ENCODE assay signal across 9 cellular contexts in genomic region chr18:61892683-61893303, GRCh38. TPM values are rescaled to one million over a fixed set of nuclear protein-coding genes. Genes with fewer than 3 reads are reported as not detected.
A peak's percentile ranks its signal among the peaks of the same experiment; 100 is the strongest.
DNase-seq lines count a peak whose midpoint lies in the region; ATAC-seq, FAIRE-seq and TF ChIP-seq lines count a peak whose summit lies in the region.
"Had no signal": no experiment of that assay in that cellular context is flagged by ENCODE, and none has a peak within 500 bp of the region (broad histone marks: within the 10 kb centered on the region; RNA-seq: fewer than 3 reads in every experiment).

TSS of gene RNF152 (minus strand) at chr18:61893007. CDS start at chr18:61816463, 76,544 bp downstream.

- in situ Hi-C loops in GM12878 (cut with MboI), result no loop called here

- intact Hi-C loops in GM12878 (cut with micrococcal nuclease; ENCODE audit: unreplicated experiment), result no loop called here

- TF ChIP-seq POLR2A in GM12878 (IDR thresholded peaks at IDR 0.05; ENCODE audit: low read depth, low read length), result no peak

- DNase-seq in GM12878 (ENCODE audit: low read depth, low spot score), result no peak
- DNase-seq in hepatocyte (ENCODE audit: low spot score), result peak; percentile 61
- DNase-seq in MV-4-11 (lab: John Stamatoyannopoulos, UW), result no peak

- TF ChIP-seq RAD21 in GM12878 (IDR thresholded peaks at IDR 0.05; ENCODE audit: insufficient read depth, low read depth, low read length), result no peak

- H3K4me2 ChIP-seq in OCI-LY1 (ENCODE audit: low read length), result peak within 1 kb of the TSS; percentile 88
- peak within 1 kb of the TSS; percentile 84 for H3K4me2 ChIP-seq in GM12878 (ENCODE audit: control insufficient read depth, insufficient read depth)
- peak within 1 kb of the TSS; percentile 97 for H3K4me2 ChIP-seq in hepatocyte

- H3K4me1 ChIP-seq in OCI-LY1 (ENCODE audit: insufficient read depth, low read length, severe bottlenecking), result peaks cover 10% of the 10 kb centered on the region
- no peaks in the 10 kb centered on the region; the same call in 1 of the 2 replicates for H3K4me1 ChIP-seq in GM12878 (ENCODE audit: control insufficient read depth, insufficient read depth, low read length)
- peaks cover 21% of the 10 kb centered on the region for H3K4me1 ChIP-seq in hepatocyte (ENCODE audit: insufficient read depth)
- H3K4me1 ChIP-seq in rectal smooth muscle tissue (ENCODE audit: control insufficient read depth, insufficient read depth, low read length), result peaks cover 9% of the 10 kb centered on the region

- no peaks in the 10 kb centered on the region for H3K9me3 ChIP-seq in OCI-LY1 (ENCODE audit: low read length)
- H3K9me3 ChIP-seq in GM12878 (replicated peaks; ENCODE audit: control insufficient read depth, insufficient read depth, low read length), result no peaks in the 10 kb centered on the region; the same call in 2 of the 3 replicates
- no peaks in the 10 kb centered on the region for H3K9me3 ChIP-seq in hepatocyte (ENCODE audit: low read depth)

- no peaks in the 10 kb centered on the region for H3K36me3 ChIP-seq in OCI-LY1 (ENCODE audit: insufficient read depth, low read length)
- no peaks in the 10 kb centered on the region for H3K36me3 ChIP-seq in GM12878 (ENCODE audit: control insufficient read depth in 2 of 2, insufficient read depth in 2 of 2, low read length in 1 of 2)
- H3K36me3 ChIP-seq in hepatocyte (replicated peaks; ENCODE audit: insufficient read depth, low read depth), result no peaks in the 10 kb centered on the region
- peaks cover 2% of the 10 kb centered on the region for H3K36me3 ChIP-seq in rectal smooth muscle tissue (ENCODE audit: control insufficient read depth, insufficient read depth, low read length)

- H3K9ac ChIP-seq in OCI-LY1 (ENCODE audit: low read length) (peak within 1 kb of the TSS; percentile 52; the same call in 1 of the 2 replicates), GM12878 (ENCODE audit: control insufficient read depth, insufficient read depth, low read length) (no peak within 1 kb of the TSS), rectal smooth muscle tissue (ENCODE audit: low read length) (peak within 1 kb of the TSS; percentile 10)

- H3K27ac ChIP-seq in OCI-LY1 (ENCODE audit: low read depth, low read length, poor library complexity, severe bottlenecking) (no peak within 1 kb of the TSS), GM12878 (ENCODE audit: control insufficient read depth, insufficient read depth) (no peak within 1 kb of the TSS), hepatocyte (peak within 1 kb of the TSS; percentile 83), rectal smooth muscle tissue (ENCODE audit: low read depth, low read length) (no peak within 1 kb of the TSS)

- SMC1A ChIA-PET in GM12878 (lab: Charles Lee; ENCODE audit: uncharacterized antibody, unreplicated experiment), result no interaction called here

- no peak for TF ChIP-seq EP300 in GM12878 (IDR thresholded peaks at IDR 0.05; ENCODE audit: borderline replicate concordance in 1 of 2, control insufficient read depth in 1 of 2, low read depth in 2 of 2, low read length in 2 of 2)

- CTCF ChIA-PET in GM12878 (lab: Yijun Ruan, JAX), result no interaction called here

- WGBS in GM12878 (ENCODE audit: insufficient coverage, insufficient replicate concordance, low lambda C conversion rate, missing lambda C conversion rate), result 26% methylated on average over 28 of the region's 28 CpGs
- 7% methylated on average over 26 of the region's 28 CpGs for WGBS in hepatocyte (ENCODE audit: low lambda C conversion rate, missing lambda C conversion rate)

- BruUV-seq in GM12878 (replicated peaks; lab: Mats Ljungman, UMichigan), result no TSS peak

- RAD21 ChIA-PET in GM12878 (lab: Charles Lee; ENCODE audit: unreplicated experiment), result no interaction called here

- H3F3A ChIP-seq in OCI-LY1 (ENCODE audit: insufficient read depth, low read length), result no peaks in the 10 kb centered on the region

- peak; percentile 1 for ATAC-seq in GM19023 (IDR thresholded peaks at IDR 0.05; ENCODE audit: unreplicated experiment)
- ATAC-seq in GM12878, result no peak; the same call in 2 of the 3 replicates
- no peak for ATAC-seq in HG03469 (IDR thresholded peaks at IDR 0.05; ENCODE audit: unreplicated experiment)
- ATAC-seq in HG03095 (IDR thresholded peaks at IDR 0.05; ENCODE audit: unreplicated experiment), result no peak

- no peak within 1 kb of the TSS for H2AFZ ChIP-seq in OCI-LY1 (ENCODE audit: low read length)
- H2AFZ ChIP-seq in GM12878 (ENCODE audit: control insufficient read depth, low read depth, low read length), result no peak within 1 kb of the TSS
- peak within 1 kb of the TSS; percentile 98 for H2AFZ ChIP-seq in hepatocyte

- H3K4me3 ChIP-seq in OCI-LY1 (ENCODE audit: low read depth, low read length, poor library complexity, severe bottlenecking) (peak within 1 kb of the TSS; percentile 67), GM12878 (peak within 1 kb of the TSS; percentile 64; the same call in 1 of the 2 replicates), hepatocyte (peak within 1 kb of the TSS; percentile 99), rectal smooth muscle tissue (ENCODE audit: low read length) (peak within 1 kb of the TSS; percentile 79)

- H3K9me2 ChIP-seq in OCI-LY1 (ENCODE audit: low read depth, low read length), result no peaks in the 10 kb centered on the region
- H3K9me2 ChIP-seq in hepatocyte (replicated peaks; ENCODE audit: insufficient read depth), result no peaks in the 10 kb centered on the region

- POLR2A ChIA-PET in GM12878 (lab: Charles Lee), result no interaction called here

- H4K20me1 ChIP-seq in OCI-LY1 (ENCODE audit: insufficient read depth, low read length) (no peaks in the 10 kb centered on the region), GM12878 (ENCODE audit: control insufficient read depth, insufficient read depth) (no peaks in the 10 kb centered on the region), hepatocyte (ENCODE audit: insufficient read depth, poor library complexity, severe bottlenecking) (no peaks in the 10 kb centered on the region)

- TF ChIP-seq CTCF in OCI-LY1 (IDR thresholded peaks at IDR 0.05; ENCODE audit: low read length) (no peak), GM12878 (IDR thresholded peaks at IDR 0.05 in 2 of 3, conservative IDR thresholded peaks at IDR 0.05 in 1 of 3; ENCODE audit: control insufficient read depth in 2 of 3, extremely low read depth in 1 of 3, insufficient read depth in 1 of 3, low read depth in 3 of 3, low read length in 3 of 3) (no peak), hepatocyte (IDR thresholded peaks at IDR 0.05; ENCODE audit: poor library complexity) (peak; percentile 23)

- H3K79me2 ChIP-seq in OCI-LY1 (ENCODE audit: insufficient read depth, low read length), result no peaks in the 10 kb centered on the region
- H3K79me2 ChIP-seq in GM12878 (ENCODE audit: control insufficient read depth, insufficient read depth, low read length), result no peaks in the 10 kb centered on the region
- peaks cover 36% of the 10 kb centered on the region for H3K79me2 ChIP-seq in hepatocyte

- FAIRE-seq in GM12878 (lab: Jason Lieb, UNC), result no peak
- FAIRE-seq: TTC549 had no signal

- H3K27me3 ChIP-seq in OCI-LY1 (ENCODE audit: insufficient read depth, low read length), result no peaks in the 10 kb centered on the region
- H3K27me3 ChIP-seq in GM12878 (replicated peaks in 1 of 2; ENCODE audit: control insufficient read depth in 2 of 2, insufficient read depth in 2 of 2, low read length in 1 of 2), result peaks cover 7 to 22% of the 10 kb centered on the region in 2 experiments
- H3K27me3 ChIP-seq in hepatocyte, result no peaks in the 10 kb centered on the region
- no peaks in the 10 kb centered on the region for H3K27me3 ChIP-seq in rectal smooth muscle tissue (ENCODE audit: control insufficient read depth, insufficient read depth, low read length)

TF ChIP-seq in GM12878, 131 proteins besides CTCF, POLR2A, EP300 and RAD21 (continues in another document):
- TF ChIP-seq, protein P1, sequence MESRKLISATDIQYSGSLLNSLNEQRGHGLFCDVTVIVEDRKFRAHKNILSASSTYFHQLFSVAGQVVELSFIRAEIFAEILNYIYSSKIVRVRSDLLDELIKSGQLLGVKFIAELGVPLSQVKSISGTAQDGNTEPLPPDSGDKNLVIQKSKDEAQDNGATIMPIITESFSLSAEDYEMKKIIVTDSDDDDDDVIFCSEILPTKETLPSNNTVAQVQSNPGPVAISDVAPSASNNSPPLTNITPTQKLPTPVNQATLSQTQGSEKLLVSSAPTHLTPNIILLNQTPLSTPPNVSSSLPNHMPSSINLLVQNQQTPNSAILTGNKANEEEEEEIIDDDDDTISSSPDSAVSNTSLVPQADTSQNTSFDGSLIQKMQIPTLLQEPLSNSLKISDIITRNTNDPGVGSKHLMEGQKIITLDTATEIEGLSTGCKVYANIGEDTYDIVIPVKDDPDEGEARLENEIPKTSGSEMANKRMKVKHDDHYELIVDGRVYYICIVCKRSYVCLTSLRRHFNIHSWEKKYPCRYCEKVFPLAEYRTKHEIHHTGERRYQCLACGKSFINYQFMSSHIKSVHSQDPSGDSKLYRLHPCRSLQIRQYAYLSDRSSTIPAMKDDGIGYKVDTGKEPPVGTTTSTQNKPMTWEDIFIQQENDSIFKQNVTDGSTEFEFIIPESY (IDR thresholded peaks at IDR 0.05), result no peak

RNA-seq across cellular contexts. Expression of gene RNF152, which starts in this region (rescaled TPM):
- total RNA-seq in GM12878 (2013; cell fraction: nucleolus; rRNA removed), result 0.06 and 0.10 TPM in 2 replicates
- under 0.01 TPM in 2 replicates for total RNA-seq in GM12878 (2014; rRNA removed)
- not detected in 2 replicates for total RNA-seq in GM12878 (2014; rRNA removed; fragmentation: Illumina TruSeq; extraction: Trizol)
- 0.03 TPM in 2 replicates for total RNA-seq in GM12878 (2021)
- polyA plus RNA-seq in GM12878 (2011; ENCODE audit: low read depth), result not detected
- polyA plus RNA-seq in GM12878 (2011; rRNA removed), result 0.06 and 0.07 TPM in 2 replicates
- 0.03 TPM in 2 replicates for polyA plus RNA-seq in GM12878 (2011; cell fraction: cytosol; rRNA removed)
- 0.01 and 0.10 TPM in 2 replicates for polyA plus RNA-seq in GM12878 (2011; cell fraction: nucleus; rRNA removed)
- polyA plus RNA-seq in GM12878 (2012), result 0.03 TPM in 2 replicates
- polyA plus RNA-seq in GM12878 (2014; fragmentation: Illumina TruSeq; extraction: Trizol), result not detected in 2 replicates
- polyA plus RNA-seq in GM12878 (2014; fragmentation: Nextera tagmentation; extraction: Ambion mirVana), result not detected
- not detected in 2 replicates for polyA plus RNA-seq in GM12878 (2014; rRNA removed)
- polyA plus RNA-seq in GM12878 (2016; fragmentation: Nextera tagmentation; extraction: Ambion mirVana), result not detected
- 0.07 and 0.36 TPM in 2 replicates for polyA minus RNA-seq in GM12878 (2011; rRNA and poly(A)+ RNA removed)
- polyA minus RNA-seq in GM12878 (2011; cell fraction: cytosol; rRNA and poly(A)+ RNA removed), result not detected in 2 replicates
- polyA minus RNA-seq in GM12878 (2011; cell fraction: nucleus; rRNA and poly(A)+ RNA removed), result 0.12 and 0.29 TPM in 2 replicates
- 18.3 and 21.1 TPM in 2 replicates for total RNA-seq in hepatocyte
- polyA plus RNA-seq in hepatocyte, result 2.0 and 4.2 TPM in 2 replicates

Comparison
In these comparisons a context has a peak if more than half of its experiments do, and no peak if none do; other contexts are left out.
1. RNA of gene RNF152 (total RNA-seq): 18.3 to 21.1 TPM in hepatocyte; under 0.01 to 0.10 TPM in GM12878; every median in the first group is over 10 times any median in the second.
2. Peak in every context shown above with its lines, with median percentiles within 50 percentile points of each other: H3K4me2 ChIP-seq and H3K4me3 ChIP-seq.